Comparison of ENCODE assay signal across 21 cellular contexts in genomic region chr2:217951091-217951490, GRCh38. TPM values are rescaled to one million over a fixed set of nuclear protein-coding genes. Genes with fewer than 3 reads are reported as not detected.
A peak's percentile ranks its signal among the peaks of the same experiment; 100 is the strongest.
DNase-seq lines count a peak whose midpoint lies in the region; ATAC-seq, FAIRE-seq and TF ChIP-seq lines count a peak whose summit lies in the region.
"Had no signal": no experiment of that assay in that cellular context is flagged by ENCODE, and none has a peak within 500 bp of the region (broad histone marks: within the 10 kb centered on the region; RNA-seq: fewer than 3 reads in every experiment).

No MANE protein-coding gene starts in this region.

- CTCF ChIA-PET in PC-9 (lab: Charles Lee) (no interaction called here), A673 (lab: Charles Lee) (no interaction called here)

- no peak overlapping the region for H3K4me2 ChIP-seq in PC-9

- no peak overlapping the region for H2AFZ ChIP-seq in PC-9

- H3K9ac ChIP-seq in kidney (ENCODE audit: low read length in 2 of 2), result no peak overlapping the region

- H4K20me1 ChIP-seq in PC-9 (ENCODE audit: insufficient read depth), result no peaks in the 10 kb centered on the region

- TF ChIP-seq POLR2A in sigmoid colon (IDR thresholded peaks at IDR 0.05), result no peak

- H3K27ac Mint-ChIP-seq in stimulated activated naive B cell treated with anti-CD40 and anti-IgM and Interleukin-4, amounts not matched to agents 10 μg/mL and 1 μg/mL and 100 μg/mL, for 72 hours, result no peak overlapping the region
- H3K27ac Mint-ChIP-seq: activated CD4-positive, alpha-beta T cell treated with anti-CD3 and anti-CD28 coated beads, Interleukin-2, amount 10 ng/mL, durations not matched to agents 24 days and 14 days; activated naive CD4-positive, alpha-beta T cell treated with anti-CD3 and anti-CD28 coated beads for 36 hours; CD8-positive, alpha-beta memory T cell; naive thymus-derived CD4-positive, alpha-beta T cell had no signal

- peaks cover 9 to 10% of the 10 kb centered on the region in 2 donors for H3K27me3 Mint-ChIP-seq in stimulated activated naive B cell treated with anti-CD40 and anti-IgM and Interleukin-4, amounts not matched to agents 10 μg/mL and 1 μg/mL and 100 μg/mL, for 72 hours

- H3K4me1 ChIP-seq in left ventricle myocardium inferior (peaks cover 95% of the 10 kb centered on the region), kidney (ENCODE audit: control insufficient read depth in 1 of 2, insufficient read depth in 1 of 2, low read depth in 1 of 2, low read length in 2 of 2) (peaks cover 79% of the 10 kb centered on the region in 2 donors), sigmoid colon (peaks cover 0 to 100% (median 100%) of the 10 kb centered on the region in 4 donors), PC-9 (replicated peaks; ENCODE audit: insufficient read depth) (peaks cover 14% of the 10 kb centered on the region; the same call in 1 of the 2 replicates), A673 (ENCODE audit: insufficient read depth, low read length, poor library complexity, severe bottlenecking) (no peaks in the 10 kb centered on the region)

- TF ChIP-seq CTCF in left ventricle myocardium inferior (IDR thresholded peaks at IDR 0.05; ENCODE audit: borderline replicate concordance) (no peak), kidney (IDR thresholded peaks at IDR 0.05; ENCODE audit: borderline replicate concordance, extremely low read depth, insufficient read depth) (no peak), sigmoid colon (IDR thresholded peaks at IDR 0.05) (no peak), PC-9 (conservative IDR thresholded peaks at IDR 0.05) (no peak), A673 (conservative IDR thresholded peaks at IDR 0.05; ENCODE audit: low read depth, low read length) (no peak)

- no peak overlapping the region for H3K4me3 Mint-ChIP-seq in stimulated activated naive B cell treated with anti-CD40 and anti-IgM and Interleukin-4, amounts not matched to agents 10 μg/mL and 1 μg/mL and 100 μg/mL, for 72 hours
- H3K4me3 Mint-ChIP-seq: activated CD4-positive, alpha-beta T cell treated with anti-CD3 and anti-CD28 coated beads, Interleukin-2, amount 10 ng/mL, durations not matched to agents 24 days and 14 days; activated naive CD4-positive, alpha-beta T cell treated with anti-CD3 and anti-CD28 coated beads for 36 hours; CD8-positive, alpha-beta memory T cell; naive thymus-derived CD4-positive, alpha-beta T cell had no signal

- no peaks in the 10 kb centered on the region for H3K9me2 ChIP-seq in PC-9 (ENCODE audit: insufficient read depth)

- intact Hi-C loops in left ventricle myocardium inferior (cut with micrococcal nuclease), result loop anchor here (5.0 kb wide), 1 partner anchor 36 kb away; no protein-coding TSS in a partner anchor
- intact Hi-C loops in Right ventricle myocardium inferior (cut with DNase I), result no loop called here
- intact Hi-C loops in kidney (cut with DNase I), result no loop called here
- intact Hi-C loops in sigmoid colon (cut with DNase I), result no loop called here
- intact Hi-C loops in PC-9 (cut with micrococcal nuclease; ENCODE audit: unreplicated experiment), result no loop called here
- intact Hi-C loops in A673 (cut with micrococcal nuclease; ENCODE audit: unreplicated experiment), result no loop called here

- H3K27ac ChIP-seq in left ventricle myocardium inferior (replicated peaks), result peak overlapping the region; percentile 91
- H3K27ac ChIP-seq in kidney (ENCODE audit: low read depth in 2 of 2, low read length in 2 of 2), result peak overlapping the region; percentile 25 to 56
- peak overlapping the region; percentile 84 to 98 (median 96) for H3K27ac ChIP-seq in sigmoid colon
- H3K27ac ChIP-seq in PC-9, result no peak overlapping the region
- no peak overlapping the region for H3K27ac ChIP-seq in A673 (ENCODE audit: low read depth, low read length, poor library complexity, severe bottlenecking)
- H3K27ac ChIP-seq: brain microvascular endothelial cell had no signal

- no peaks in the 10 kb centered on the region for H3K4me1 Mint-ChIP-seq in stimulated activated naive B cell treated with anti-CD40 and anti-IgM and Interleukin-4, amounts not matched to agents 10 μg/mL and 1 μg/mL and 100 μg/mL, for 72 hours
- H3K4me1 Mint-ChIP-seq: activated CD4-positive, alpha-beta T cell treated with anti-CD3 and anti-CD28 coated beads, Interleukin-2, amount 10 ng/mL, durations not matched to agents 24 days and 14 days; CD8-positive, alpha-beta memory T cell had no signal

- no peaks in the 10 kb centered on the region for H3F3A ChIP-seq in PC-9 (ENCODE audit: insufficient read depth, low read depth)

- no peaks in the 10 kb centered on the region for H3K9me3 ChIP-seq in left ventricle myocardium inferior (replicated peaks)
- no peaks in the 10 kb centered on the region for H3K9me3 ChIP-seq in kidney (ENCODE audit: control insufficient read depth in 1 of 2, low read length in 2 of 2)
- H3K9me3 ChIP-seq in sigmoid colon, result no peaks in the 10 kb centered on the region
- H3K9me3 ChIP-seq in PC-9 (ENCODE audit: insufficient read depth, low read depth), result no peaks in the 10 kb centered on the region
- no peaks in the 10 kb centered on the region for H3K9me3 ChIP-seq in A673 (ENCODE audit: low read depth, low read length, poor library complexity, severe bottlenecking)
- H3K9me3 ChIP-seq: suprapubic skin had no signal

- H3K36me3 Mint-ChIP-seq in stimulated activated naive B cell treated with anti-CD40 and anti-IgM and Interleukin-4, amounts not matched to agents 10 μg/mL and 1 μg/mL and 100 μg/mL, for 72 hours, result no peaks in the 10 kb centered on the region
- H3K36me3 Mint-ChIP-seq: CD8-positive, alpha-beta memory T cell; naive thymus-derived CD4-positive, alpha-beta T cell had no signal

- FAIRE-seq in kidney (lab: Jason Lieb, UNC), result no peak
- FAIRE-seq: GM12891 had no signal

- no peaks in the 10 kb centered on the region for H3K9me3 Mint-ChIP-seq in stimulated activated naive B cell treated with anti-CD40 and anti-IgM and Interleukin-4, amounts not matched to agents 10 μg/mL and 1 μg/mL and 100 μg/mL, for 72 hours
- H3K9me3 Mint-ChIP-seq: activated CD4-positive, alpha-beta T cell treated with anti-CD3 and anti-CD28 coated beads, Interleukin-2, amount 10 ng/mL, durations not matched to agents 24 days and 14 days; activated naive CD4-positive, alpha-beta T cell treated with anti-CD3 and anti-CD28 coated beads for 36 hours; CD8-positive, alpha-beta memory T cell; naive thymus-derived CD4-positive, alpha-beta T cell had no signal

- no peaks in the 10 kb centered on the region for H3K36me3 ChIP-seq in left ventricle myocardium inferior
- H3K36me3 ChIP-seq in kidney (ENCODE audit: control insufficient read depth in 1 of 2, insufficient read depth in 2 of 2, low read length in 2 of 2), result no peaks in the 10 kb centered on the region
- no peaks in the 10 kb centered on the region for H3K36me3 ChIP-seq in sigmoid colon
- no peaks in the 10 kb centered on the region for H3K36me3 ChIP-seq in PC-9 (ENCODE audit: low read depth)
- no peaks in the 10 kb centered on the region for H3K36me3 ChIP-seq in A673 (ENCODE audit: insufficient read depth, low read length, poor library complexity, severe bottlenecking)
- H3K36me3 ChIP-seq: brain microvascular endothelial cell, suprapubic skin had no signal

- DNase-seq in left ventricle myocardium inferior (no peak), Right ventricle myocardium inferior (ENCODE audit: missing footprints) (no peak), kidney (no peak), sigmoid colon (no peak), kidney tubule cell (ENCODE audit: low spot score) (no peak), PC-9 (no peak), A673 (ENCODE audit: low spot score) (no peak)
- DNase-seq in stimulated activated naive B cell treated with anti-CD40 and anti-IgM and Interleukin-4, amounts not matched to agents 10 μg/mL and 1 μg/mL and 100 μg/mL, for 72 hours, result no peak
- DNase-seq: activated CD4-positive, alpha-beta T cell treated with anti-CD3 and anti-CD28 coated beads, Interleukin-2, amount 10 ng/mL, durations not matched to agents 24 days and 14 days; activated naive CD4-positive, alpha-beta T cell treated with anti-CD3 and anti-CD28 coated beads for 36 hours; brain microvascular endothelial cell; CD8-positive, alpha-beta memory T cell; GDM1; hypothalamus; naive thymus-derived CD4-positive, alpha-beta T cell; NCI-H2081; T1000 had no signal

- no peaks in the 10 kb centered on the region for H3K27me3 ChIP-seq in left ventricle myocardium inferior (ENCODE audit: low read depth)
- H3K27me3 ChIP-seq in sigmoid colon, result no peaks in the 10 kb centered on the region
- H3K27me3 ChIP-seq in PC-9 (ENCODE audit: insufficient read depth, low read depth), result no peaks in the 10 kb centered on the region
- H3K27me3 ChIP-seq in A673 (replicated peaks; ENCODE audit: insufficient read depth, low read depth, low read length, poor library complexity), result no peaks in the 10 kb centered on the region
- H3K27me3 ChIP-seq: brain microvascular endothelial cell, suprapubic skin had no signal

- H3K79me2 ChIP-seq in PC-9 (ENCODE audit: low read depth), result no peaks in the 10 kb centered on the region

- ATAC-seq in Right ventricle myocardium inferior, result no peak
- ATAC-seq in stimulated activated naive B cell treated with anti-CD40 and anti-IgM and Interleukin-4, amounts not matched to agents 10 μg/mL and 1 μg/mL and 100 μg/mL, for 72 hours (replicated peaks), result no peak

- 85 to 86% methylated on average over 4 of the region's 4 CpGs for WGBS in sigmoid colon, 2 donors

- TF ChIP-seq EP300 in sigmoid colon (IDR thresholded peaks at IDR 0.05), result no peak

- H3K4me3 ChIP-seq in left ventricle myocardium inferior, result no peak overlapping the region
- H3K4me3 ChIP-seq in kidney (ENCODE audit: low read length in 2 of 2), result no peak overlapping the region
- H3K4me3 ChIP-seq in sigmoid colon, result peak overlapping the region in 1 of 4 donors; percentile 2
- H3K4me3 ChIP-seq in PC-9, result no peak overlapping the region
- H3K4me3 ChIP-seq in A673 (ENCODE audit: low read depth, low read length, poor library complexity, severe bottlenecking), result no peak overlapping the region
- H3K4me3 ChIP-seq: dorsolateral prefrontal cortex, suprapubic skin had no signal

- BruUV-seq in PC-9 (replicated peaks; lab: Mats Ljungman, UMichigan) (no TSS peak), A673 (replicated peaks; lab: Mats Ljungman, UMichigan) (no TSS peak)

- POLR2A ChIA-PET in PC-9 (lab: Charles Lee; ENCODE audit: unreplicated experiment) (no interaction called here), A673 (lab: Charles Lee; ENCODE audit: low non-redundant PET) (no interaction called here)

RNA-seq across cellular contexts. Expression of gene TNS1, which starts 51.7 kb away (rescaled TPM):
- total RNA-seq in left ventricle myocardium inferior (828 TPM), Right ventricle myocardium inferior (705 TPM), kidney (471 TPM), sigmoid colon (1,000 to 10,000 TPM in 2 of 4 donors, 100 to 1,000 TPM in 2; 444 to 1,607 (median 968) TPM), PC-9 (2021) (5.5 and 6.0 TPM in 2 replicates), A673 (2021) (88.9 and 99.6 TPM in 2 replicates)
- polyA plus RNA-seq in kidney (ENCODE audit: insufficient read depth, low read depth, low replicate concordance) (44.8 TPM), sigmoid colon (10 to 100 TPM in 2 of 3 donors, 1 to 10 TPM in 1; 3.7 to 57.2 (median 13.8) TPM)
- total RNA-seq: OCI-LY7 had no signal
- polyA plus RNA-seq: CD8-positive, alpha-beta memory T cell; naive thymus-derived CD4-positive, alpha-beta T cell had no signal

Comparison
In these comparisons a context has a peak if more than half of its experiments do, and no peak if none do; other contexts are left out.
1. H3K27ac ChIP-seq: peak in left ventricle myocardium inferior (single experiment), kidney (2 of 2) and sigmoid colon (4 of 4); none in PC-9 (single experiment) and A673 (single experiment).
2. RNA of gene TNS1, which starts 51.7 kb away (total RNA-seq): 444 to 1,607 TPM in sigmoid colon, 828 TPM in left ventricle myocardium inferior (single experiment), 705 TPM in Right ventricle myocardium inferior (single experiment), 471 TPM in kidney (single experiment) and 88.9 to 99.6 TPM in A673; 5.5 to 6.0 TPM in PC-9; every median in the first group is over 10 times any median in the second.